13 cellular contexts compared by ENCODE assay signal in the genomic region with DNA sequence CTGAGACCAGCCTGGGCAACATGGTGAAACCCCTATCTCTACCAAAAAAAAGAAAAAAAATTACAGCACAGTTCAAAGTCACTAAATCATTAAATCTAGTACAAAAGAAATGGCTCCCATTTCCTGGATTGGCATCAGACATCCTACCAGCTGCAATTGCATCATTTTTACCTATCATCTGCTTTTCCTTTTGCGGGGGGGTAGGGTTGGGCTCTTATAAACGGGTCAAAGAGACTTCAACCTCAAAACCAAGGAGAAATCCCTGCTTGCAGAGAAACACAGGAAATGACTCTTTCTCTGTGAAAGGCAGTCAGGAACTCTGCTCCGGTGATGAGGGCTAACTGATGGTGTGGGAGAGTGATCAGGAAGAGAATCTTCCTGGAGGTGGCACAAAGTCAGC. TPM values are rescaled to one million over a fixed set of nuclear protein-coding genes. Genes with fewer than 3 reads are reported as not detected.
DNase-seq lines count a peak whose midpoint lies in the region; ATAC-seq and TF ChIP-seq lines count a peak whose summit lies in the region.
"Had no signal": no experiment of that assay in that cellular context is flagged by ENCODE, and none has a peak within 500 bp of the region (broad histone marks: within the 10 kb centered on the region; RNA-seq: fewer than 3 reads in every experiment).

No MANE protein-coding gene starts in this region.

- no peaks in the 10 kb centered on the region for H3K9me3 ChIP-seq in adipocyte (ENCODE audit: control insufficient read depth, low read length)
- H3K9me3 ChIP-seq in CD8-positive, alpha-beta T cell (ENCODE audit: low read length), result no peaks in the 10 kb centered on the region

- peaks cover 38% of the 10 kb centered on the region for H3K4me1 ChIP-seq in adipocyte (ENCODE audit: control insufficient read depth, insufficient read depth, low read length)
- H3K4me1 ChIP-seq in CD8-positive, alpha-beta T cell (ENCODE audit: insufficient read depth, low read length), result peaks cover 12% of the 10 kb centered on the region

- intact Hi-C loops in CD8-positive, alpha-beta T cell (cut with DNase I, micrococcal nuclease), result loop anchor here in 1 of 2 experiments (10.0 kb wide), 1 partner anchor 965 kb away; no protein-coding TSS in a partner anchor

- POLR2A ChIA-PET in activated CD8-positive, alpha-beta T cell treated with anti-CD3 and anti-CD28 coated beads, Interleukin-2, amount 10 ng/mL, durations not matched to agents 7 days and 5 days (lab: Charles Lee), result no interaction called here
- POLR2A ChIA-PET in CD8-positive, alpha-beta T cell (lab: Charles Lee), result no interaction called here

- H3K4me1 Mint-ChIP-seq in activated CD8-positive, alpha-beta T cell treated with anti-CD3 and anti-CD28 coated beads, Interleukin-2, amount 10 ng/mL, durations not matched to agents 7 days and 5 days (ENCODE audit: low read depth), result peaks cover 38% of the 10 kb centered on the region
- H3K4me1 Mint-ChIP-seq in CD8-positive, alpha-beta T cell (ENCODE audit: low read depth), result peaks cover 23% of the 10 kb centered on the region

- peak; percentile 48 for DNase-seq in AG10803 (ENCODE audit: low read depth)
- DNase-seq in HT1080 (ENCODE audit: low read depth), result peak; percentile 96
- DNase-seq in adipocyte (ENCODE audit: low read depth), result no peak
- peak; percentile 80 for DNase-seq in glomerular visceral epithelial cell (ENCODE audit: extremely low spot score)
- DNase-seq in activated CD8-positive, alpha-beta T cell treated with anti-CD3 and anti-CD28 coated beads, Interleukin-2, amount 10 ng/mL, durations not matched to agents 7 days and 5 days, result no peak
- no peak for DNase-seq in CD8-positive, alpha-beta T cell
- DNase-seq in pons (ENCODE audit: low spot score), result no peak
- DNase-seq: amniotic stem cell; effector memory CD4-positive, alpha-beta T cell; Karpas-422; retina had no signal

- peak overlapping the region; percentile 17 for H3K9ac ChIP-seq in adipocyte (ENCODE audit: low read length)

- H3K36me3 ChIP-seq in adipocyte (ENCODE audit: control insufficient read depth, insufficient read depth, low read length, severe bottlenecking), result no peaks in the 10 kb centered on the region
- H3K36me3 ChIP-seq in CD8-positive, alpha-beta T cell (ENCODE audit: insufficient read depth, low read length), result no peaks in the 10 kb centered on the region

- CTCF ChIA-PET in activated CD8-positive, alpha-beta T cell treated with anti-CD3 and anti-CD28 coated beads, Interleukin-2, amount 10 ng/mL, durations not matched to agents 7 days and 5 days (lab: Charles Lee), result no interaction called here
- CTCF ChIA-PET in CD8-positive, alpha-beta T cell (lab: Charles Lee), result no interaction called here

- H3K27me3 ChIP-seq in adipocyte (replicated peaks; ENCODE audit: control insufficient read depth, insufficient read depth, low read length), result no peaks in the 10 kb centered on the region
- H3K27me3 ChIP-seq in CD8-positive, alpha-beta T cell (ENCODE audit: insufficient read depth, low read length), result no peaks in the 10 kb centered on the region

- H3K9me3 Mint-ChIP-seq in activated CD8-positive, alpha-beta T cell treated with anti-CD3 and anti-CD28 coated beads, Interleukin-2, amount 10 ng/mL, durations not matched to agents 7 days and 5 days (ENCODE audit: insufficient read depth), result peaks cover 5% of the 10 kb centered on the region
- H3K9me3 Mint-ChIP-seq in CD8-positive, alpha-beta T cell, result peaks cover 2% of the 10 kb centered on the region

- H3K27me3 Mint-ChIP-seq in activated CD8-positive, alpha-beta T cell treated with anti-CD3 and anti-CD28 coated beads, Interleukin-2, amount 10 ng/mL, durations not matched to agents 7 days and 5 days (ENCODE audit: low read depth), result peaks cover 3% of the 10 kb centered on the region
- no peaks in the 10 kb centered on the region for H3K27me3 Mint-ChIP-seq in CD8-positive, alpha-beta T cell (ENCODE audit: low read depth)
- H3K27me3 Mint-ChIP-seq: stimulated activated naive CD8-positive, alpha-beta T cell treated with anti-CD3 and anti-CD28 coated beads, Interleukin-15, Interleukin-2, amounts not matched to agents 100 ng/mL and 50 ng/mL, for 24 hours had no signal

- TF ChIP-seq CTCF in AG10803 (conservative IDR thresholded peaks at IDR 0.05; ENCODE audit: low read length), result no peak
- TF ChIP-seq CTCF in CD8-positive, alpha-beta T cell (IDR thresholded peaks at IDR 0.05), result no peak

- ATAC-seq in activated CD8-positive, alpha-beta T cell treated with anti-CD3 and anti-CD28 coated beads, Interleukin-2, amount 10 ng/mL, durations not matched to agents 7 days and 5 days, result no peak
- ATAC-seq in CD8-positive, alpha-beta T cell, result no peak
- ATAC-seq in HG02884 (IDR thresholded peaks at IDR 0.05; ENCODE audit: unreplicated experiment), result no peak

- no peak overlapping the region for H3K4me3 Mint-ChIP-seq in activated CD8-positive, alpha-beta T cell treated with anti-CD3 and anti-CD28 coated beads, Interleukin-2, amount 10 ng/mL, durations not matched to agents 7 days and 5 days
- no peak overlapping the region for H3K4me3 Mint-ChIP-seq in CD8-positive, alpha-beta T cell
- H3K4me3 Mint-ChIP-seq: stimulated activated naive CD8-positive, alpha-beta T cell treated with anti-CD3 and anti-CD28 coated beads, Interleukin-15, Interleukin-2, amounts not matched to agents 100 ng/mL and 50 ng/mL, for 24 hours had no signal

- H3K27ac Mint-ChIP-seq in activated CD8-positive, alpha-beta T cell treated with anti-CD3 and anti-CD28 coated beads, Interleukin-2, amount 10 ng/mL, durations not matched to agents 7 days and 5 days, result no peak overlapping the region
- H3K27ac Mint-ChIP-seq in CD8-positive, alpha-beta T cell, result no peak overlapping the region
- H3K27ac Mint-ChIP-seq: stimulated activated naive CD8-positive, alpha-beta T cell treated with anti-CD3 and anti-CD28 coated beads, Interleukin-15, Interleukin-2, amounts not matched to agents 100 ng/mL and 50 ng/mL, for 24 hours had no signal

- H3K27ac ChIP-seq in CD8-positive, alpha-beta T cell (ENCODE audit: low read depth, low read length), result no peak overlapping the region

- H3K36me3 Mint-ChIP-seq in activated CD8-positive, alpha-beta T cell treated with anti-CD3 and anti-CD28 coated beads, Interleukin-2, amount 10 ng/mL, durations not matched to agents 7 days and 5 days (ENCODE audit: low read depth), result no peaks in the 10 kb centered on the region
- H3K36me3 Mint-ChIP-seq in CD8-positive, alpha-beta T cell, result no peaks in the 10 kb centered on the region

- no peak overlapping the region for H3K4me3 ChIP-seq in AG10803 (ENCODE audit: low read length)
- no peak overlapping the region for H3K4me3 ChIP-seq in adipocyte (ENCODE audit: low read length)
- no peak overlapping the region for H3K4me3 ChIP-seq in CD8-positive, alpha-beta T cell (ENCODE audit: low read depth, low read length)

RNA-seq across cellular contexts. Expression of a gene that starts 45.3 kb away (rescaled TPM):
- 8.1 and 10.6 TPM in 2 replicates for total RNA-seq in HT1080 (2014; rRNA removed; shearing (Covaris generic))
- polyA plus RNA-seq in HT1080 (2015; cell fraction: cytosol; rRNA removed), result 8.8 and 11.3 TPM in 2 replicates
- polyA plus RNA-seq in HT1080 (2015; cell fraction: nucleus; rRNA removed), result 65.7 and 89.6 TPM in 2 replicates
- total RNA-seq in activated CD8-positive, alpha-beta T cell treated with anti-CD3 and anti-CD28 coated beads, Interleukin-2, amount 10 ng/mL, durations not matched to agents 7 days and 5 days, result 1 to 10 TPM; 2.2 to 2.8 TPM
- not detected for total RNA-seq in CD8-positive, alpha-beta T cell

Comparison
In these comparisons a context has a peak if more than half of its experiments do, and no peak if none do; other contexts are left out.
1. DNase-seq: peak in AG10803 (single experiment), HT1080 (single experiment) and glomerular visceral epithelial cell (single experiment); none in adipocyte (single experiment), activated CD8-positive, alpha-beta T cell treated with anti-CD3 and anti-CD28 coated beads, Interleukin-2, amount 10 ng/mL, durations not matched to agents 7 days and 5 days (single experiment), CD8-positive, alpha-beta T cell (0 of 7) and pons (single experiment).